35 cellular contexts compared by ENCODE assay signal in genomic region chr15:67495585-67495984, GRCh38.
"Had no signal": no experiment of that assay in that cellular context is flagged by ENCODE, and none has a peak within 500 bp of the region (broad histone marks: within the 10 kb centered on the region; RNA-seq: fewer than 3 reads in every experiment).

No MANE protein-coding gene starts in this region.

- DNase-seq: activated B cell treated with CpG ODN at 0.5 μM for 24 hours; activated CD4-positive, alpha-beta memory T cell treated with anti-CD3 and anti-CD28 coated beads, Interleukin-2, amount 10 ng/mL, durations not matched to agents 7 days and 5 days; activated CD4-positive, alpha-beta T cell treated with anti-CD3 and anti-CD28 coated beads, Interleukin-2, amount 10 ng/mL, durations not matched to agents 7 days and 5 days; activated CD4-positive, alpha-beta T cell treated with anti-CD3 and anti-CD28 coated beads, Interleukin-2, amount 50 U/mL, for 4 hours; activated CD8-positive, alpha-beta memory T cell treated with anti-CD3 and anti-CD28 coated beads, Interleukin-2, amount 50 U/mL, for 48 hours; activated gamma-delta T cell; activated naive CD4-positive, alpha-beta T cell; activated naive CD4-positive, alpha-beta T cell treated with anti-CD3 and anti-CD28 coated beads, Interleukin-2, amount 10 ng/mL, durations not matched to agents 7 days and 5 days; activated naive CD8-positive, alpha-beta T cell treated with anti-CD3 and anti-CD28 coated beads, Interleukin-2, amount 10 ng/mL, durations not matched to agents 7 days and 5 days; activated T-cell treated with anti-CD3 and anti-CD28 coated beads for 4 hours; activated T-cell treated with anti-CD3 and anti-CD28 coated beads, Interleukin-2, amount 50 U/mL, for 4 hours; amniotic stem cell; anterior cingulate cortex; brain microvascular endothelial cell; cortex of kidney; dermis blood vessel endothelial cell; effector CD4-positive, alpha-beta T cell; foreskin keratinocyte; gastrocnemius medialis; glutamatergic neuron; heart left ventricle; hypothalamus; T-cell; T1000; WERI-Rb-1 had no signal

- H3K4me3 Mint-ChIP-seq: activated B cell treated with CpG ODN at 0.5 μM for 24 hours; activated CD4-positive, alpha-beta memory T cell treated with anti-CD3 and anti-CD28 coated beads, Interleukin-2, amount 10 ng/mL, durations not matched to agents 7 days and 5 days; activated CD4-positive, alpha-beta T cell treated with anti-CD3 and anti-CD28 coated beads, Interleukin-2, amount 10 ng/mL, durations not matched to agents 7 days and 5 days; activated naive CD4-positive, alpha-beta T cell treated with anti-CD3 and anti-CD28 coated beads, Interleukin-2, amount 10 ng/mL, durations not matched to agents 7 days and 5 days; activated naive CD8-positive, alpha-beta T cell treated with anti-CD3 and anti-CD28 coated beads, Interleukin-2, amount 10 ng/mL, durations not matched to agents 7 days and 5 days; activated T-cell treated with anti-CD3 and anti-CD28 coated beads, Interleukin-2, amount 50 U/mL, for 4 hours; activated T-helper 1 cell treated with anti-CD3 and anti-CD28 coated beads, Interleukin-12 subunit alpha, Interleukin-12 subunit beta, Interleukin-2, Interleukin-4 antibody, amounts not matched to agents 30 ng/mL and 10 ng/mL and 1 ng/mL, durations not matched to agents 14 hours and 24 hours and 36 hours; central memory CD8-positive, alpha-beta T cell; T-cell; T-helper 1 cell treated with Interleukin-12 subunit alpha and Interleukin-12 subunit beta and Interleukin-4 antibody, amounts not matched to agents 30 μg/mL and 1 μg/mL, for 36 hours; T-helper 2 cell treated with Interferon-gamma antibody and Interleukin-4, amounts not matched to agents 5 μg/mL and 100 μg/mL, for 36 hours had no signal

- H3K27ac ChIP-seq: brain microvascular endothelial cell, foreskin keratinocyte, gastrocnemius medialis, heart left ventricle, WERI-Rb-1 had no signal

- H3K27me3 ChIP-seq: brain microvascular endothelial cell, foreskin keratinocyte, gastrocnemius medialis, heart left ventricle had no signal

- H3K36me3 Mint-ChIP-seq: activated naive CD4-positive, alpha-beta T cell treated with anti-CD3 and anti-CD28 coated beads, Interleukin-2, amount 10 ng/mL, durations not matched to agents 7 days and 5 days; activated naive CD4-positive, alpha-beta T cell treated with anti-CD3 and anti-CD28 coated beads, Interleukin-2, amount 50 U/mL, for 72 hours; activated naive CD8-positive, alpha-beta T cell treated with anti-CD3 and anti-CD28 coated beads, Interleukin-2, amount 10 ng/mL, durations not matched to agents 7 days and 5 days had no signal

- H3K9me3 ChIP-seq: gastrocnemius medialis, heart left ventricle had no signal

- H3K4me3 ChIP-seq: gastrocnemius medialis, heart left ventricle had no signal

- ATAC-seq: activated T-cell treated with anti-CD3 and anti-CD28 coated beads, Interleukin-2, amount 50 U/mL, for 4 hours; esophagus mucosa; foreskin keratinocyte; gastrocnemius medialis; heart left ventricle; T-cell had no signal

- FAIRE-seq: astrocyte, bronchial epithelial cell, colon, endometrium had no signal

- H3K4me1 ChIP-seq: foreskin keratinocyte, gastrocnemius medialis, heart left ventricle had no signal

- H3K27ac Mint-ChIP-seq: activated B cell treated with CpG ODN at 0.5 μM for 24 hours; activated CD4-positive, alpha-beta memory T cell treated with anti-CD3 and anti-CD28 coated beads, Interleukin-2, amount 10 ng/mL, durations not matched to agents 7 days and 5 days; activated CD4-positive, alpha-beta T cell treated with anti-CD3 and anti-CD28 coated beads, Interleukin-2, amount 10 ng/mL, durations not matched to agents 7 days and 5 days; activated naive CD4-positive, alpha-beta T cell treated with anti-CD3 and anti-CD28 coated beads, Interleukin-2, amount 10 ng/mL, durations not matched to agents 7 days and 5 days; activated naive CD8-positive, alpha-beta T cell treated with anti-CD3 and anti-CD28 coated beads, Interleukin-2, amount 10 ng/mL, durations not matched to agents 7 days and 5 days; activated T-helper 1 cell treated with anti-CD3 and anti-CD28 coated beads, Interleukin-12 subunit alpha, Interleukin-12 subunit beta, Interleukin-2, Interleukin-4 antibody, amounts not matched to agents 30 ng/mL and 10 ng/mL and 1 ng/mL, durations not matched to agents 14 hours and 24 hours and 36 hours; T-cell; T-helper 1 cell treated with Interleukin-12 subunit alpha and Interleukin-12 subunit beta and Interleukin-4 antibody, amounts not matched to agents 30 μg/mL and 1 μg/mL, for 36 hours; T-helper 2 cell treated with Interferon-gamma antibody and Interleukin-4, amounts not matched to agents 5 μg/mL and 100 μg/mL, for 36 hours had no signal

- H3K36me3 ChIP-seq: brain microvascular endothelial cell, gastrocnemius medialis, WERI-Rb-1 had no signal

- H3K9me3 Mint-ChIP-seq: activated B cell treated with CpG ODN at 0.5 μM for 24 hours; activated CD4-positive, alpha-beta memory T cell treated with anti-CD3 and anti-CD28 coated beads, Interleukin-2, amount 10 ng/mL, durations not matched to agents 7 days and 5 days; activated CD4-positive, alpha-beta T cell treated with anti-CD3 and anti-CD28 coated beads, Interleukin-2, amount 10 ng/mL, durations not matched to agents 7 days and 5 days; activated naive CD4-positive, alpha-beta T cell treated with anti-CD3 and anti-CD28 coated beads, Interleukin-2, amount 10 ng/mL, durations not matched to agents 7 days and 5 days; activated naive CD4-positive, alpha-beta T cell treated with anti-CD3 and anti-CD28 coated beads, Interleukin-2, amount 50 U/mL, for 72 hours; activated naive CD8-positive, alpha-beta T cell treated with anti-CD3 and anti-CD28 coated beads, Interleukin-2, amount 10 ng/mL, durations not matched to agents 7 days and 5 days; activated T-cell treated with anti-CD3 and anti-CD28 coated beads, Interleukin-2, amount 50 U/mL, for 4 hours; activated T-helper 1 cell treated with anti-CD3 and anti-CD28 coated beads, Interleukin-12 subunit alpha, Interleukin-12 subunit beta, Interleukin-2, Interleukin-4 antibody, amounts not matched to agents 30 ng/mL and 10 ng/mL and 1 ng/mL, durations not matched to agents 14 hours and 24 hours and 36 hours; central memory CD8-positive, alpha-beta T cell; T-cell; T-helper 1 cell treated with Interleukin-12 subunit alpha and Interleukin-12 subunit beta and Interleukin-4 antibody, amounts not matched to agents 30 μg/mL and 1 μg/mL, for 36 hours; T-helper 2 cell treated with Interferon-gamma antibody and Interleukin-4, amounts not matched to agents 5 μg/mL and 100 μg/mL, for 36 hours had no signal

- H3K27me3 Mint-ChIP-seq: activated B cell treated with CpG ODN at 0.5 μM for 24 hours; activated CD4-positive, alpha-beta T cell treated with anti-CD3 and anti-CD28 coated beads, Interleukin-2, amount 10 ng/mL, durations not matched to agents 7 days and 5 days; activated naive CD4-positive, alpha-beta T cell treated with anti-CD3 and anti-CD28 coated beads, Interleukin-2, amount 10 ng/mL, durations not matched to agents 7 days and 5 days; activated naive CD8-positive, alpha-beta T cell treated with anti-CD3 and anti-CD28 coated beads, Interleukin-2, amount 10 ng/mL, durations not matched to agents 7 days and 5 days; central memory CD8-positive, alpha-beta T cell; T-cell had no signal

- H3K4me1 Mint-ChIP-seq: activated B cell treated with CpG ODN at 0.5 μM for 24 hours; activated CD4-positive, alpha-beta memory T cell treated with anti-CD3 and anti-CD28 coated beads, Interleukin-2, amount 10 ng/mL, durations not matched to agents 7 days and 5 days; activated CD4-positive, alpha-beta T cell treated with anti-CD3 and anti-CD28 coated beads, Interleukin-2, amount 10 ng/mL, durations not matched to agents 7 days and 5 days; activated naive CD4-positive, alpha-beta T cell treated with anti-CD3 and anti-CD28 coated beads, Interleukin-2, amount 10 ng/mL, durations not matched to agents 7 days and 5 days; central memory CD8-positive, alpha-beta T cell; T-cell had no signal
